ENCODE assay signal across 7 cellular contexts in the genomic region with DNA sequence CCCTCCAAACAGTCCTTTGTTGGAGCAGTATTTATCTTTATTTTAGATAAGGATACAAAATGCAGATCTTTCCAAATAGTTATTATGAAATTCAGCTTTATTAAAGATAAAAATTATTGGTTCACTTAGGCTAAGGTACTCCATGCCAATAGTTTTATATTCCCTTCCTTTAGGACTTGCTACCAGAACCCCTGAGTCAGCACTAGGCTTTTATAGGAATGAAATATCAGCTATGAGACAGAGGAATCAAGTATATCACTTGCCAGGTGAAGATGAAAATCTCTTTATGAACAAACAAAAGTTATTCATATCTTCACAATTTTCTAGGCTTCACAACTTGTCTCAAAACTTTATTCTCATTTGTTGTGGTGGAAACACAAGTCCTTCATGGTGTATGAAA.
"Had no signal": no experiment of that assay in that cellular context is flagged by ENCODE, and none has a peak within 500 bp of the region (broad histone marks: within the 10 kb centered on the region; RNA-seq: fewer than 3 reads in every experiment).

No MANE protein-coding gene starts in this region.

- ATAC-seq: GM12878 had no signal

- H3K4me3 ChIP-seq: GM12878 had no signal

- FAIRE-seq: G401.6, GM12878, GM12891, GM18507, GM19239 had no signal

- DNase-seq: GDM1, GF-D8 had no signal
